In genomic region chr6:5357486-5357885, GRCh38 we compare ENCODE assay signal across 33 cellular contexts.
"Had no signal": no experiment of that assay in that cellular context is flagged by ENCODE, and none has a peak within 500 bp of the region (broad histone marks: within the 10 kb centered on the region; RNA-seq: fewer than 3 reads in every experiment).

No MANE protein-coding gene starts in this region.

- H3K9me3 ChIP-seq: adrenal gland, ascending aorta, body of pancreas, breast epithelium had no signal

- H3K36me3 ChIP-seq: adrenal gland, ascending aorta, brain microvascular endothelial cell, breast epithelium, cardiac muscle cell had no signal

- H3K27me3 ChIP-seq: adrenal gland, ascending aorta, body of pancreas, brain microvascular endothelial cell, breast epithelium, cardiac muscle cell had no signal

- H3K27ac ChIP-seq: adrenal gland, ascending aorta, body of pancreas, brain microvascular endothelial cell, breast epithelium, cardiac muscle cell had no signal

- H3K4me3 ChIP-seq: adrenal gland, ascending aorta, body of pancreas, breast epithelium, cardiac muscle cell had no signal

- FAIRE-seq: astrocyte, bronchial epithelial cell had no signal

- ATAC-seq: activated naive CD4-positive, alpha-beta T cell treated with anti-CD3 and anti-CD28 coated beads, Interleukin-2, amount 50 U/mL, for 72 hours; activated naive CD8-positive, alpha-beta T cell treated with anti-CD3 and anti-CD28 coated beads, Interleukin-2, amount 50 U/mL, for 24 hours; activated T-cell treated with anti-CD3 and anti-CD28 coated beads, Interleukin-2, amount 50 U/mL, for 4 hours; activated T-cell treated with anti-CD3 and anti-CD28 coated beads, Interleukin-2, amount 50 U/mL, for 72 hours; activated T-helper 17 cell treated with anti-CD3 and anti-CD28 coated beads, Interleukin-2, amount 50 U/mL, for 72 hours; body of pancreas had no signal

- DNase-seq: activated effector memory CD4-positive, alpha-beta T cell treated with anti-CD3 and anti-CD28 coated beads, Interleukin-2, amount 50 U/mL, for 16 hours; activated effector memory CD4-positive, alpha-beta T cell treated with Interleukin-2 at 50 U/mL for 16 hours; activated gamma-delta T cell; activated gamma-delta T cell treated with Interleukin-2 at 50 U/mL for 16 hours; activated naive CD4-positive, alpha-beta T cell; activated naive CD4-positive, alpha-beta T cell treated with anti-CD3 and anti-CD28 coated beads for 36 hours; activated naive CD4-positive, alpha-beta T cell treated with anti-CD3 and anti-CD28 coated beads, Interleukin-2, amount 10 ng/mL, durations not matched to agents 7 days and 5 days; activated naive CD4-positive, alpha-beta T cell treated with anti-CD3 and anti-CD28 coated beads, Interleukin-2, amount 50 U/mL, for 16 hours; activated naive CD4-positive, alpha-beta T cell treated with Interleukin-2 at 50 U/mL for 16 hours; activated naive CD8-positive, alpha-beta T cell treated with anti-CD3 and anti-CD28 coated beads for 36 hours; activated naive CD8-positive, alpha-beta T cell treated with anti-CD3 and anti-CD28 coated beads, Interleukin-2, amount 10 ng/mL, durations not matched to agents 7 days and 5 days; activated naive CD8-positive, alpha-beta T cell treated with anti-CD3 and anti-CD28 coated beads, Interleukin-2, amount 50 U/mL, for 24 hours; activated T-cell treated with anti-CD3 and anti-CD28 coated beads, Interleukin-2, amount 50 U/mL, for 24 hours; activated T-cell treated with anti-CD3 and anti-CD28 coated beads, Interleukin-2, amount 50 U/mL, for 4 hours; activated T-cell treated with anti-CD3 and anti-CD28 coated beads, Interleukin-2, amount 50 U/mL, for 48 hours; activated T-cell treated with anti-CD3 and anti-CD28 coated beads, Interleukin-2, amount 50 U/mL, for 72 hours; adrenal gland; amniotic stem cell; amygdala; anterior cingulate cortex; aorta; body of pancreas; brain microvascular endothelial cell; caudate nucleus; central memory CD4-positive, alpha-beta T cell; cerebellar nuclear complex had no signal

- H3K4me1 ChIP-seq: ascending aorta, body of pancreas, breast epithelium had no signal
